15 cellular contexts compared by ENCODE assay signal in the genomic region with DNA sequence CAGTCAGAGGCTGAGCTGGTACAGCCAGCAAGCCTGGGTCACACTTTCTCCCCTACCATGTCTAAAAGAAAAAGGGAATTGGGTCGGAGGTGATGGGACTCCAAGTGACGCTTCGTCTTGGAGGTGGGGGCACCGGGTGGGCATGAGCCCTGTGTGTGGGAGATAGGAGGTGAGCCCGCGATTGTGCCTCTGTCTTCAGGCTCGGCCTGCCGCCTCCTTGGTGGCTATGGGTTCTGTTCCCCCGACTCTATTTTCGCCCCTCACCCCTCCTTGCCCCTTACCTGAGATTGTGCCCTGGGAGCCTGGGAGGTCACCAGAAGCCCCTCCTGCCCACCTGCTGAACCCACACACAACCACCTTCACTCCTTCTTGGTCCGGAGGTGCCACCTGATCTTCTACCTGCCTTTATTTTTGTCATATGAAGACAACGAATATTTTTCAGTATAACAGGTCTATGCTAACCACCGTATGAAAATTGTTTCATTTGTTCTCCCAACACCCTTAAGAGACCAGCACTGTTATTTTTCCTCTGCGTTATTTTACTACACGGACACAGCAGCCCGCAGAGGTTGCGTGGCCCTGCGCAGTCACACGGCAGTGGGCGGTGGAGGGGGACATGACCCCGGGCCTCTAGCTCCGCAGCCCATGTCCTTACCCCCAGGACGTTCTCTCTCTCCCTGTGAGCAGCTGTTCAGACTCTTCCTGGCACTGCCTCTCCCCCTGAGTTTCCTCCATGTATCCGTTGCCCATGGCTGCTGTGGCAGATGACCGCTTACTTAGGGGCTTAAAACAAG. TPM values are rescaled to one million over a fixed set of nuclear protein-coding genes. Genes with fewer than 3 reads are reported as not detected.
DNase-seq lines count a peak whose midpoint lies in the region; ATAC-seq and TF ChIP-seq lines count a peak whose summit lies in the region.
"Had no signal": no experiment of that assay in that cellular context is flagged by ENCODE, and none has a peak within 500 bp of the region (broad histone marks: within the 10 kb centered on the region; RNA-seq: fewer than 3 reads in every experiment).

No MANE protein-coding gene starts in this region.

- H3K14ac ChIP-seq in neuronal stem cell (ENCODE audit: low read length), result no peak overlapping the region

- no peak overlapping the region for H3K9ac ChIP-seq in neuronal stem cell (ENCODE audit: low read depth, low read length, poor library complexity)

- no peak overlapping the region for H4K91ac ChIP-seq in neuronal stem cell (ENCODE audit: low read depth, low read length, poor library complexity)

- H3K79me1 ChIP-seq in neuronal stem cell (ENCODE audit: low read depth, low read length), result no peaks in the 10 kb centered on the region

- no peak overlapping the region for H3K27ac ChIP-seq in lower lobe of right lung
- no peak overlapping the region for H3K27ac ChIP-seq in neuronal stem cell (replicated peaks; ENCODE audit: low read length)

- no peak overlapping the region for H2BK15ac ChIP-seq in neuronal stem cell (ENCODE audit: low read length)

- H3K4me2 ChIP-seq in neuronal stem cell (ENCODE audit: insufficient read depth, low read length, poor library complexity, severe bottlenecking), result no peak overlapping the region

- intact Hi-C loops in lower lobe of right lung (cut with DNase I), result no loop called here

- H3K23ac ChIP-seq in neuronal stem cell (ENCODE audit: low read depth, low read length, poor library complexity), result no peak overlapping the region

- H2BK5ac ChIP-seq in neuronal stem cell (ENCODE audit: low read length), result no peak overlapping the region

- H2AK5ac ChIP-seq in neuronal stem cell (ENCODE audit: low read depth, low read length), result peak overlapping the region; percentile 41

- H2AFZ ChIP-seq in neuronal stem cell (ENCODE audit: low read length), result no peak overlapping the region

- H3K18ac ChIP-seq in neuronal stem cell (ENCODE audit: low read length), result peak overlapping the region; percentile 16

- H3K9me3 Mint-ChIP-seq in chondrocyte (ENCODE audit: low read depth) (no peaks in the 10 kb centered on the region), nephron progenitor cell (peaks cover 10% of the 10 kb centered on the region)
- H3K9me3 Mint-ChIP-seq: CD8-positive, alpha-beta memory T cell had no signal

- H3K27me3 Mint-ChIP-seq in chondrocyte (ENCODE audit: low read depth) (peaks cover 58% of the 10 kb centered on the region), nephron progenitor cell (ENCODE audit: low read depth, poor library complexity) (peaks cover 34% of the 10 kb centered on the region)

- H3K36me3 ChIP-seq in lower lobe of right lung, result no peaks in the 10 kb centered on the region
- H3K36me3 ChIP-seq in neuronal stem cell (replicated peaks in 1 of 2; ENCODE audit: control insufficient read depth in 2 of 2, insufficient read depth in 2 of 2, low read length in 2 of 2), result no peaks in the 10 kb centered on the region
- H3K36me3 ChIP-seq: BE2C had no signal

- ATAC-seq in lower lobe of right lung, result no peak
- ATAC-seq: HepG2 had no signal

- H3K4me3 ChIP-seq in lower lobe of right lung (no peak overlapping the region), neuronal stem cell (ENCODE audit: low read length in 2 of 2) (no peak overlapping the region)

- no peak overlapping the region for H2BK120ac ChIP-seq in neuronal stem cell (ENCODE audit: low read depth, low read length)

- H3K9me3 ChIP-seq in lower lobe of right lung, result no peaks in the 10 kb centered on the region
- peaks cover 2 to 4% of the 10 kb centered on the region in 2 donors for H3K9me3 ChIP-seq in neuronal stem cell (replicated peaks in 1 of 2; ENCODE audit: control insufficient read depth in 2 of 2, insufficient read depth in 1 of 2, low read depth in 1 of 2, low read length in 2 of 2)
- H3K9me3 ChIP-seq: BE2C had no signal

- H4K8ac ChIP-seq in neuronal stem cell (ENCODE audit: low read depth, low read length), result no peak overlapping the region

- H3K4ac ChIP-seq in neuronal stem cell (ENCODE audit: low read length), result no peak overlapping the region

- H3K36me3 Mint-ChIP-seq in chondrocyte (ENCODE audit: low read depth), result no peaks in the 10 kb centered on the region
- H3K36me3 Mint-ChIP-seq in nephron progenitor cell (ENCODE audit: low read depth), result no peaks in the 10 kb centered on the region
- H3K36me3 Mint-ChIP-seq: CD4-positive, CD25-positive, alpha-beta regulatory T cell; CD8-positive, alpha-beta memory T cell had no signal

- no CpG with 5 or more reads among the region's 25 CpGs for WGBS in neuronal stem cell (ENCODE audit: extremely low coverage in 2 of 2, insufficient read length in 2 of 2, insufficient replicate concordance in 1 of 2), 2 donors

- DNase-seq in chondrocyte (ENCODE audit: low spot score) (peak; percentile 71), lower lobe of right lung (peak; percentile 7), neuronal stem cell (ENCODE audit: low spot score) (no peak), nephron progenitor cell (no peak), DMS153 treated with DMSO at 0.1 percent for 48 hours (lab: John Stamatoyannopoulos, UW; ENCODE audit: unreplicated experiment) (no peak)
- DNase-seq in activated CD4-positive, CD25-positive, alpha-beta regulatory T cell treated with anti-CD3 and anti-CD28 coated beads, Interleukin-2, amount 50 U/mL, for 72 hours, result no peak
- DNase-seq: ACHN; BE2C; C1 segment of cervical spinal cord; CD4-positive, CD25-positive, alpha-beta regulatory T cell; CD8-positive, alpha-beta memory T cell; COR-L47; DMS 273 treated with DMSO at 0.1 percent for 48 hours; H9 had no signal

- no peak overlapping the region for H2BK12ac ChIP-seq in neuronal stem cell (ENCODE audit: low read length)

- no peaks in the 10 kb centered on the region for H3K4me1 ChIP-seq in lower lobe of right lung
- H3K4me1 ChIP-seq in neuronal stem cell (ENCODE audit: control insufficient read depth in 2 of 2, insufficient read depth in 1 of 2, low read depth in 1 of 2, low read length in 2 of 2), result peaks cover 5 to 16% of the 10 kb centered on the region in 2 donors
- H3K4me1 ChIP-seq: BE2C had no signal

- TF ChIP-seq CTCF in chondrocyte (IDR thresholded peaks at IDR 0.05), result no peak
- TF ChIP-seq CTCF in lower lobe of right lung (IDR thresholded peaks at IDR 0.05), result no peak
- TF ChIP-seq CTCF in nephron progenitor cell (IDR thresholded peaks at IDR 0.05), result no peak

- H3K4me1 Mint-ChIP-seq in chondrocyte (ENCODE audit: low read depth) (no peaks in the 10 kb centered on the region), nephron progenitor cell (peaks cover 43% of the 10 kb centered on the region)
- H3K4me1 Mint-ChIP-seq: CD8-positive, alpha-beta memory T cell had no signal

- H3K27ac Mint-ChIP-seq in chondrocyte (ENCODE audit: unreplicated experiment), result no peak overlapping the region
- no peak overlapping the region for H3K27ac Mint-ChIP-seq in nephron progenitor cell
- H3K27ac Mint-ChIP-seq: CD4-positive, CD25-positive, alpha-beta regulatory T cell; CD8-positive, alpha-beta memory T cell had no signal

- H3K4me3 Mint-ChIP-seq in chondrocyte (ENCODE audit: unreplicated experiment) (no peak overlapping the region), nephron progenitor cell (no peak overlapping the region)
- H3K4me3 Mint-ChIP-seq: CD4-positive, CD25-positive, alpha-beta regulatory T cell; CD8-positive, alpha-beta memory T cell; H9 had no signal

- H3K27me3 ChIP-seq in lower lobe of right lung (ENCODE audit: low read depth) (no peaks in the 10 kb centered on the region), neuronal stem cell (ENCODE audit: control insufficient read depth in 3 of 3, insufficient read depth in 3 of 3, low read depth in 1 of 3, low read length in 3 of 3) (peaks cover 0 to 6% (median 0%) of the 10 kb centered on the region in 3 experiments)

RNA-seq across cellular contexts. Expression of a gene that starts 49.9 kb away (rescaled TPM):
- total RNA-seq in chondrocyte (not detected in 3 replicates), lower lobe of right lung (56.2 TPM)
- polyA plus RNA-seq in neuronal stem cell (2013, experiment 1 of 2), result 0.24 TPM
- polyA plus RNA-seq in neuronal stem cell (2013, experiment 2 of 2), result 0.47 TPM
- total RNA-seq: CD4-positive, CD25-positive, alpha-beta regulatory T cell; CD8-positive, alpha-beta memory T cell; HepG2 had no signal
- polyA plus RNA-seq: CD8-positive, alpha-beta memory T cell had no signal

Comparison
In these comparisons a context has a peak if more than half of its experiments do, and no peak if none do; other contexts are left out.
1. DNase-seq: peak in chondrocyte (single experiment) and lower lobe of right lung (single experiment); none in neuronal stem cell (single experiment), nephron progenitor cell (single experiment), DMS153 treated with DMSO at 0.1 percent for 48 hours (single experiment) and activated CD4-positive, CD25-positive, alpha-beta regulatory T cell treated with anti-CD3 and anti-CD28 coated beads, Interleukin-2, amount 50 U/mL, for 72 hours (single experiment).
2. RNA of a gene that starts 49.9 kb away (total RNA-seq): 56.2 TPM in lower lobe of right lung (single experiment); not detected in chondrocyte; every median in the first group is over 10 times any median in the second.